Comparison of ENCODE assay signal across 8 cellular contexts in genomic region chr13:51221674-51222509, GRCh38. TPM values are rescaled to one million over a fixed set of nuclear protein-coding genes. Genes with fewer than 3 reads are reported as not detected.
DNase-seq lines count a peak whose midpoint lies in the region; ATAC-seq, FAIRE-seq and TF ChIP-seq lines count a peak whose summit lies in the region.

Gene FAM124A, plus strand, starts transcription at chr13:51222398. Its CDS starts 104 bp downstream, at chr13:51222502.

- H3K4me1 Mint-ChIP-seq in T-helper 17 cell = peaks cover 7% of the 10 kb centered on the region

- peak; percentile 78 for ATAC-seq in GM19397 (IDR thresholded peaks at IDR 0.05; ENCODE audit: unreplicated experiment)
- ATAC-seq in T-helper 17 cell = peak; percentile 85
- no peak for ATAC-seq in GM18858 (IDR thresholded peaks at IDR 0.05; ENCODE audit: unreplicated experiment)

- no peaks in the 10 kb centered on the region for H3K9me1 ChIP-seq in keratinocyte (ENCODE audit: control insufficient read depth, extremely low read depth, insufficient read depth, low read length)

- DNase-seq in HT1080 (ENCODE audit: low read depth) (peak; percentile 7), T-helper 17 cell (peak in 2 of 3 donors; percentile 10 to 21), mammary epithelial cell (no peak), keratinocyte (ENCODE audit: low read depth, low spot score) (no peak)
- DNase-seq in stimulated activated CD4-positive, alpha-beta T cell treated with anti-CD3 and anti-CD28 coated beads, Interleukin-12 subunit alpha, Interleukin-12 subunit beta, amount 100 ng/mL, for 4 hours = peak; percentile 51

- H3K9me3 ChIP-seq in T-helper 17 cell (ENCODE audit: control insufficient read depth, low read length, poor library complexity, severe bottlenecking) = no peaks in the 10 kb centered on the region
- no peaks in the 10 kb centered on the region for H3K9me3 ChIP-seq in mammary epithelial cell (replicated peaks; ENCODE audit: insufficient read depth, low read length)
- H3K9me3 ChIP-seq in keratinocyte (ENCODE audit: control insufficient read depth, low read depth, low read length) = no peaks in the 10 kb centered on the region

- intact Hi-C loops in mammary epithelial cell (cut with micrococcal nuclease) = loop anchor here (1.0 to 5.0 kb wide), 2 partner anchors 65 to 575 kb away; no protein-coding TSS in a partner anchor

- no peaks in the 10 kb centered on the region for H3K79me2 ChIP-seq in mammary epithelial cell (ENCODE audit: insufficient read depth, low read length)
- H3K79me2 ChIP-seq in keratinocyte (ENCODE audit: control insufficient read depth, insufficient read depth, low read length) = no peaks in the 10 kb centered on the region

- peak within 1 kb of the TSS; percentile 40 to 82 (median 60) for H3K4me3 ChIP-seq in mammary epithelial cell (replicated peaks in 1 of 3; ENCODE audit: insufficient read depth in 1 of 3, low read depth in 2 of 3, low read length in 3 of 3)
- H3K4me3 ChIP-seq in keratinocyte (ENCODE audit: control insufficient read depth in 2 of 3, extremely low read depth in 1 of 3, insufficient read depth in 2 of 3, low read depth in 1 of 3, low read length in 3 of 3) = peak within 1 kb of the TSS; percentile 45 to 62 (median 61)

- H3K4me3 Mint-ChIP-seq in T-helper 17 cell = peak within 1 kb of the TSS; percentile 79

- CTCF ChIA-PET in mammary epithelial cell (lab: Charles Lee; ENCODE audit: low non-redundant PET) = no interaction called here

- peaks cover 4% of the 10 kb centered on the region for H3K36me3 Mint-ChIP-seq in T-helper 17 cell (ENCODE audit: low read depth)

- H4K20me1 ChIP-seq in mammary epithelial cell (ENCODE audit: insufficient read depth, low read length) (no peaks in the 10 kb centered on the region), keratinocyte (ENCODE audit: control insufficient read depth, extremely low read depth, insufficient read depth, low read length) (no peaks in the 10 kb centered on the region)

- H3K36me3 ChIP-seq in mammary epithelial cell (ENCODE audit: insufficient read depth, low read length) (no peaks in the 10 kb centered on the region), keratinocyte (ENCODE audit: control insufficient read depth in 2 of 2, extremely low read depth in 1 of 2, insufficient read depth in 2 of 2, low read length in 2 of 2) (no peaks in the 10 kb centered on the region)

- H3K9ac ChIP-seq in mammary epithelial cell (ENCODE audit: insufficient read depth, low read length) = no peak within 1 kb of the TSS
- peak within 1 kb of the TSS; percentile 13 for H3K9ac ChIP-seq in keratinocyte (ENCODE audit: control insufficient read depth, extremely low read depth, insufficient read depth, low read length)

- under 1% methylated on average over 14 of the region's 86 CpGs for WGBS in mammary epithelial cell (ENCODE audit: low coverage, missing lambda C conversion rate)

- H3K4me1 ChIP-seq in mammary epithelial cell (ENCODE audit: insufficient read depth, low read length) (peaks cover 11% of the 10 kb centered on the region), keratinocyte (ENCODE audit: control insufficient read depth, extremely low read depth, insufficient read depth, low read length) (peaks cover 4% of the 10 kb centered on the region)

- H3K27ac ChIP-seq in C4-2B (peak within 1 kb of the TSS; percentile 51), mammary epithelial cell (ENCODE audit: insufficient read depth, low read depth, low read length) (no peak within 1 kb of the TSS), keratinocyte (ENCODE audit: control insufficient read depth, insufficient read depth, low read length) (no peak within 1 kb of the TSS)

- dilution Hi-C loops in mammary epithelial cell (cut with HindIII; ENCODE audit: low sequenced_read_pairs) = no loop called here
- dilution Hi-C loops in keratinocyte (cut with MboI; ENCODE audit: extremely low pct_ligation_motif_present, low sequenced_read_pairs) = no loop called here

- H2AFZ ChIP-seq in mammary epithelial cell (ENCODE audit: low read depth, low read length) = peak within 1 kb of the TSS; percentile 91
- peak within 1 kb of the TSS; percentile 94 for H2AFZ ChIP-seq in keratinocyte (ENCODE audit: control insufficient read depth, low read length)

- no peak within 1 kb of the TSS for H3K27ac Mint-ChIP-seq in T-helper 17 cell

- no peak for FAIRE-seq in keratinocyte (lab: Jason Lieb, UNC)

- peaks cover 72% of the 10 kb centered on the region for H3K27me3 Mint-ChIP-seq in T-helper 17 cell

- in situ Hi-C loops in mammary epithelial cell (cut with MboI; ENCODE audit: low sequenced_read_pairs in 2 of 2) = no loop called here

- no TSS peak for BruUV-seq in mammary epithelial cell (replicated peaks; lab: Mats Ljungman, UMichigan)

- peak; percentile 86 for TF ChIP-seq CTCF in C4-2B (conservative IDR thresholded peaks at IDR 0.05)
- peak; percentile 11 to 20 for TF ChIP-seq CTCF in mammary epithelial cell (conservative IDR thresholded peaks at IDR 0.05 in 1 of 2, IDR thresholded peaks at IDR 0.05 in 1 of 2; ENCODE audit: extremely low read depth in 1 of 2, insufficient read depth in 1 of 2, low read depth in 1 of 2, low read length in 2 of 2)
- TF ChIP-seq CTCF in keratinocyte (optimal IDR thresholded peaks at IDR 0.05 in 1 of 3, IDR thresholded peaks at IDR 0.05 in 1 of 3, conservative IDR thresholded peaks at IDR 0.05 in 1 of 3; ENCODE audit: extremely low read depth in 1 of 3, insufficient read depth in 2 of 3, low read length in 3 of 3) = peak in 1 of 3 experiments; percentile 12

- H3K4me2 ChIP-seq in mammary epithelial cell (ENCODE audit: insufficient read depth, low read depth, low read length) (peak within 1 kb of the TSS; percentile 100), keratinocyte (ENCODE audit: control insufficient read depth, extremely low read depth, insufficient read depth, low read depth, low read length) (peak within 1 kb of the TSS; percentile 86)

- H3K27me3 ChIP-seq in mammary epithelial cell (ENCODE audit: insufficient read depth, low read length) = peaks cover 19% of the 10 kb centered on the region
- peaks cover 60% of the 10 kb centered on the region for H3K27me3 ChIP-seq in keratinocyte (ENCODE audit: control insufficient read depth, extremely low read depth, insufficient read depth, low read length)

RNA-seq across cellular contexts. Expression of gene FAM124A, which starts in this region (rescaled TPM):
- total RNA-seq in HT1080 (2014; rRNA removed; shearing (Covaris generic)) = 1.6 and 1.7 TPM in 2 replicates
- 0.95 and 1.3 TPM in 2 replicates for polyA plus RNA-seq in HT1080 (2015; cell fraction: cytosol; rRNA removed)
- polyA plus RNA-seq in HT1080 (2015; cell fraction: nucleus; rRNA removed) = 0.49 and 1.1 TPM in 2 replicates
- under 1 TPM in 1 of 2 donors, not detected in 1; 0.29 TPM for total RNA-seq in T-helper 17 cell
- total RNA-seq in mammary epithelial cell = under 1 TPM; 0.12 to 0.33 TPM
- 0.15 TPM for polyA plus RNA-seq in mammary epithelial cell
- polyA minus RNA-seq in mammary epithelial cell = not detected
- 0.03 to 0.10 TPM (median 0.05 TPM) in 3 replicates for polyA plus RNA-seq in keratinocyte
- not detected for polyA plus RNA-seq in keratinocyte (2011; ENCODE audit: low read depth)
- polyA plus RNA-seq in keratinocyte (2011; cell fraction: cytosol; rRNA removed) = 0.08 and 0.09 TPM in 2 replicates
- 0.08 and 0.21 TPM in 2 replicates for polyA plus RNA-seq in keratinocyte (2011; cell fraction: nucleus; rRNA removed)
- polyA plus RNA-seq in keratinocyte (2012; ENCODE audit: low replicate concordance) = 0.07 and 0.08 TPM in 2 replicates
- 0.16 TPM in 1 of 3 replicates, not detected in the others for polyA minus RNA-seq in keratinocyte
- not detected for polyA minus RNA-seq in keratinocyte (2011; cell fraction: cytosol; rRNA and poly(A)+ RNA removed)
- 0.16 TPM in 1 of 2 replicates, not detected in the other for polyA minus RNA-seq in keratinocyte (2011; cell fraction: nucleus; rRNA and poly(A)+ RNA removed)

Comparison
In these comparisons a context has a peak if more than half of its experiments do, and no peak if none do; other contexts are left out.
1. Peak in DNase-seq and ATAC-seq in T-helper 17 cell; RNA of the gene not detected or under 1 TPM.
2. DNase-seq: peak in HT1080 (single experiment) and stimulated activated CD4-positive, alpha-beta T cell treated with anti-CD3 and anti-CD28 coated beads, Interleukin-12 subunit alpha, Interleukin-12 subunit beta, amount 100 ng/mL, for 4 hours (single experiment); none in mammary epithelial cell (single experiment) and keratinocyte (single experiment).